ENCODE assay signal across 2 cellular contexts in the genomic region with DNA sequence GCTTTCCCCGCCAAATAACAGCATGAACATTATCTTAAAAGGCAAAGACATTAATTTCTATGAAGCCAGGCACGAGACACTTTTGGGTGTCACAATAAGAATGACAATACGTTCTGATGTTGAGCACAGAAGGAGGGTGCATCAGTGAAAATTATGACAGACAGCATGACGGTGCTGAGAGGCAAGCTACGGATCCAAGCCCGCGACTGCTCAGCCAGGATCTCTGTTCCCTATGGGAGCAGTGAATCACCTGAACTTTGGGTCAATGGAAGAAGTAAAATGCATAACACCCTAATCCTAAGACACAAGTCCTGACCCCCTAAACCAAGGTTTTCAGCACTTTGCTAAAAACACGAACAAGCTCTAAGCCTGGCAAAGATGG.
TF ChIP-seq lines count a peak whose summit lies in the region.

No MANE protein-coding gene starts in this region.

TF ChIP-seq in HCT116, 20 proteins besides CTCF, POLR2A, EP300 and RAD21 (continued from another document):
- TF ChIP-seq, protein P1, sequence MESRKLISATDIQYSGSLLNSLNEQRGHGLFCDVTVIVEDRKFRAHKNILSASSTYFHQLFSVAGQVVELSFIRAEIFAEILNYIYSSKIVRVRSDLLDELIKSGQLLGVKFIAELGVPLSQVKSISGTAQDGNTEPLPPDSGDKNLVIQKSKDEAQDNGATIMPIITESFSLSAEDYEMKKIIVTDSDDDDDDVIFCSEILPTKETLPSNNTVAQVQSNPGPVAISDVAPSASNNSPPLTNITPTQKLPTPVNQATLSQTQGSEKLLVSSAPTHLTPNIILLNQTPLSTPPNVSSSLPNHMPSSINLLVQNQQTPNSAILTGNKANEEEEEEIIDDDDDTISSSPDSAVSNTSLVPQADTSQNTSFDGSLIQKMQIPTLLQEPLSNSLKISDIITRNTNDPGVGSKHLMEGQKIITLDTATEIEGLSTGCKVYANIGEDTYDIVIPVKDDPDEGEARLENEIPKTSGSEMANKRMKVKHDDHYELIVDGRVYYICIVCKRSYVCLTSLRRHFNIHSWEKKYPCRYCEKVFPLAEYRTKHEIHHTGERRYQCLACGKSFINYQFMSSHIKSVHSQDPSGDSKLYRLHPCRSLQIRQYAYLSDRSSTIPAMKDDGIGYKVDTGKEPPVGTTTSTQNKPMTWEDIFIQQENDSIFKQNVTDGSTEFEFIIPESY (IDR thresholded peaks at IDR 0.05; ENCODE audit: extremely low read depth, insufficient replicate concordance, low read length) = no peak
- TF ChIP-seq YY1 (IDR thresholded peaks at IDR 0.05; ENCODE audit: extremely low read depth, insufficient replicate concordance, low read depth, low read length) (no peak), ZNF274 (IDR thresholded peaks at IDR 0.05; ENCODE audit: low read depth, low read length) (no peak), CEBPB (IDR thresholded peaks at IDR 0.05; ENCODE audit: low read depth) (no peak), POLR2AphosphoS5 (IDR thresholded peaks at IDR 0.05; ENCODE audit: low read depth, low read length) (no peak), EGR1 (IDR thresholded peaks at IDR 0.05; ENCODE audit: low read depth) (no peak), SP1 (IDR thresholded peaks at IDR 0.05; ENCODE audit: low read depth) (no peak), EZH2phosphoT487 (IDR thresholded peaks at IDR 0.05; ENCODE audit: borderline replicate concordance) (no peak), SRF (IDR thresholded peaks at IDR 0.05; ENCODE audit: low read depth) (no peak)
- TF ChIP-seq, protein P2, sequence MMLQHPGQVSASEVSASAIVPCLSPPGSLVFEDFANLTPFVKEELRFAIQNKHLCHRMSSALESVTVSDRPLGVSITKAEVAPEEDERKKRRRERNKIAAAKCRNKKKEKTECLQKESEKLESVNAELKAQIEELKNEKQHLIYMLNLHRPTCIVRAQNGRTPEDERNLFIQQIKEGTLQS (IDR thresholded peaks at IDR 0.05) = no peak
- TF ChIP-seq, protein P3, sequence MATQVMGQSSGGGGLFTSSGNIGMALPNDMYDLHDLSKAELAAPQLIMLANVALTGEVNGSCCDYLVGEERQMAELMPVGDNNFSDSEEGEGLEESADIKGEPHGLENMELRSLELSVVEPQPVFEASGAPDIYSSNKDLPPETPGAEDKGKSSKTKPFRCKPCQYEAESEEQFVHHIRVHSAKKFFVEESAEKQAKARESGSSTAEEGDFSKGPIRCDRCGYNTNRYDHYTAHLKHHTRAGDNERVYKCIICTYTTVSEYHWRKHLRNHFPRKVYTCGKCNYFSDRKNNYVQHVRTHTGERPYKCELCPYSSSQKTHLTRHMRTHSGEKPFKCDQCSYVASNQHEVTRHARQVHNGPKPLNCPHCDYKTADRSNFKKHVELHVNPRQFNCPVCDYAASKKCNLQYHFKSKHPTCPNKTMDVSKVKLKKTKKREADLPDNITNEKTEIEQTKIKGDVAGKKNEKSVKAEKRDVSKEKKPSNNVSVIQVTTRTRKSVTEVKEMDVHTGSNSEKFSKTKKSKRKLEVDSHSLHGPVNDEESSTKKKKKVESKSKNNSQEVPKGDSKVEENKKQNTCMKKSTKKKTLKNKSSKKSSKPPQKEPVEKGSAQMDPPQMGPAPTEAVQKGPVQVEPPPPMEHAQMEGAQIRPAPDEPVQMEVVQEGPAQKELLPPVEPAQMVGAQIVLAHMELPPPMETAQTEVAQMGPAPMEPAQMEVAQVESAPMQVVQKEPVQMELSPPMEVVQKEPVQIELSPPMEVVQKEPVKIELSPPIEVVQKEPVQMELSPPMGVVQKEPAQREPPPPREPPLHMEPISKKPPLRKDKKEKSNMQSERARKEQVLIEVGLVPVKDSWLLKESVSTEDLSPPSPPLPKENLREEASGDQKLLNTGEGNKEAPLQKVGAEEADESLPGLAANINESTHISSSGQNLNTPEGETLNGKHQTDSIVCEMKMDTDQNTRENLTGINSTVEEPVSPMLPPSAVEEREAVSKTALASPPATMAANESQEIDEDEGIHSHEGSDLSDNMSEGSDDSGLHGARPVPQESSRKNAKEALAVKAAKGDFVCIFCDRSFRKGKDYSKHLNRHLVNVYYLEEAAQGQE (IDR thresholded peaks at IDR 0.05; ENCODE audit: low read depth) = no peak
- TF ChIP-seq, protein P4, sequence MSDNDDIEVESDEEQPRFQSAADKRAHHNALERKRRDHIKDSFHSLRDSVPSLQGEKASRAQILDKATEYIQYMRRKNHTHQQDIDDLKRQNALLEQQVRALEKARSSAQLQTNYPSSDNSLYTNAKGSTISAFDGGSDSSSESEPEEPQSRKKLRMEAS (IDR thresholded peaks at IDR 0.05) = no peak

TF ChIP-seq in WTC11, 78 proteins besides CTCF, POLR2A, EP300 and RAD21 (continued from another document):
- TF ChIP-seq, protein P5, sequence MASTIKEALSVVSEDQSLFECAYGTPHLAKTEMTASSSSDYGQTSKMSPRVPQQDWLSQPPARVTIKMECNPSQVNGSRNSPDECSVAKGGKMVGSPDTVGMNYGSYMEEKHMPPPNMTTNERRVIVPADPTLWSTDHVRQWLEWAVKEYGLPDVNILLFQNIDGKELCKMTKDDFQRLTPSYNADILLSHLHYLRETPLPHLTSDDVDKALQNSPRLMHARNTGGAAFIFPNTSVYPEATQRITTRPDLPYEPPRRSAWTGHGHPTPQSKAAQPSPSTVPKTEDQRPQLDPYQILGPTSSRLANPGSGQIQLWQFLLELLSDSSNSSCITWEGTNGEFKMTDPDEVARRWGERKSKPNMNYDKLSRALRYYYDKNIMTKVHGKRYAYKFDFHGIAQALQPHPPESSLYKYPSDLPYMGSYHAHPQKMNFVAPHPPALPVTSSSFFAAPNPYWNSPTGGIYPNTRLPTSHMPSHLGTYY (CRISPR knock-in tag; IDR thresholded peaks at IDR 0.05) = no peak
- TF ChIP-seq ELF4 (CRISPR knock-in tag; IDR thresholded peaks at IDR 0.05; ENCODE audit: low read depth) (no peak), ZNF423 (CRISPR knock-in tag; IDR thresholded peaks at IDR 0.05) (no peak), RORB (CRISPR knock-in tag; IDR thresholded peaks at IDR 0.05) (no peak), SP1 (CRISPR knock-in tag; conservative IDR thresholded peaks at IDR 0.05) (no peak), ZNF138 (CRISPR knock-in tag; conservative IDR thresholded peaks at IDR 0.05) (no peak), GRHL2 (CRISPR knock-in tag; IDR thresholded peaks at IDR 0.05; ENCODE audit: insufficient replicate concordance, severe bottlenecking) (no peak)
- TF ChIP-seq, protein P6, sequence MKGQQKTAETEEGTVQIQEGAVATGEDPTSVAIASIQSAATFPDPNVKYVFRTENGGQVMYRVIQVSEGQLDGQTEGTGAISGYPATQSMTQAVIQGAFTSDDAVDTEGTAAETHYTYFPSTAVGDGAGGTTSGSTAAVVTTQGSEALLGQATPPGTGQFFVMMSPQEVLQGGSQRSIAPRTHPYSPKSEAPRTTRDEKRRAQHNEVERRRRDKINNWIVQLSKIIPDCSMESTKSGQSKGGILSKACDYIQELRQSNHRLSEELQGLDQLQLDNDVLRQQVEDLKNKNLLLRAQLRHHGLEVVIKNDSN (CRISPR knock-in tag; IDR thresholded peaks at IDR 0.05) = no peak
- TF ChIP-seq, protein P7, sequence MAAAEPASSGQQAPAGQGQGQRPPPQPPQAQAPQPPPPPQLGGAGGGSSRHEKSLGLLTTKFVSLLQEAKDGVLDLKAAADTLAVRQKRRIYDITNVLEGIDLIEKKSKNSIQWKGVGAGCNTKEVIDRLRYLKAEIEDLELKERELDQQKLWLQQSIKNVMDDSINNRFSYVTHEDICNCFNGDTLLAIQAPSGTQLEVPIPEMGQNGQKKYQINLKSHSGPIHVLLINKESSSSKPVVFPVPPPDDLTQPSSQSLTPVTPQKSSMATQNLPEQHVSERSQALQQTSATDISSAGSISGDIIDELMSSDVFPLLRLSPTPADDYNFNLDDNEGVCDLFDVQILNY (CRISPR knock-in tag; IDR thresholded peaks at IDR 0.05) = no peak
